In genomic region chrY:7274410-7274913, GRCh38 we compare ENCODE assay signal across 10 cellular contexts.
A peak's percentile ranks its signal among the peaks of the same experiment; 100 is the strongest.
DNase-seq lines count a peak whose midpoint lies in the region; ATAC-seq, FAIRE-seq and TF ChIP-seq lines count a peak whose summit lies in the region.
"Had no signal": no experiment of that assay in that cellular context is flagged by ENCODE, and none has a peak within 500 bp of the region (broad histone marks: within the 10 kb centered on the region; RNA-seq: fewer than 3 reads in every experiment).

No MANE protein-coding gene starts in this region.

- no peak for ATAC-seq in CD4-positive, CD25-positive, alpha-beta regulatory T cell (ENCODE audit: low read depth in 2 of 2)
- ATAC-seq in HG02610 (IDR thresholded peaks at IDR 0.05; ENCODE audit: unreplicated experiment) (peak; percentile 14), HepG2 (peak; percentile 36), GM18870 (IDR thresholded peaks at IDR 0.05; ENCODE audit: unreplicated experiment) (no peak)
- no peak for ATAC-seq in activated CD8-positive, alpha-beta T cell treated with anti-CD3 and anti-CD28 coated beads for 36 hours

- CTCF ChIA-PET in activated CD8-positive, alpha-beta T cell treated with anti-CD3 and anti-CD28 coated beads for 36 hours (lab: Charles Lee): no interaction called here
- CTCF ChIA-PET in HepG2 (lab: Yijun Ruan, JAX; ENCODE audit: low intra/inter-chr PET ratio, low total read pairs): no interaction called here

- BruUV-seq in HepG2 (replicated peaks; lab: Mats Ljungman, UMichigan): no TSS peak

- POLR2A ChIA-PET in activated CD8-positive, alpha-beta T cell treated with anti-CD3 and anti-CD28 coated beads for 36 hours (lab: Charles Lee): interaction anchor here (1.1 to 1.7 kb wide), 3 partner anchors 10 to 22 kb away, joined by 3 to 8 read pairs (median 3); no protein-coding TSS in a partner anchor
- POLR2A ChIA-PET in HepG2 (lab: Yijun Ruan, JAX): no interaction called here

- no peak for TF ChIP-seq RAD21 in HepG2 (CRISPR knock-in tag; IDR thresholded peaks at IDR 0.05)

- H4K20me1 ChIP-seq in HepG2 (ENCODE audit: insufficient read depth, low read length): peaks cover 6% of the 10 kb centered on the region; the same call in 1 of the 2 replicates

- H3K36me3 Mint-ChIP-seq in CD4-positive, CD25-positive, alpha-beta regulatory T cell: no peaks in the 10 kb centered on the region
- H3K36me3 Mint-ChIP-seq in activated CD8-positive, alpha-beta T cell treated with anti-CD3 and anti-CD28 coated beads for 36 hours (ENCODE audit: low read depth): peaks cover 21% of the 10 kb centered on the region

- H3K36me3 ChIP-seq in CD4-positive, CD25-positive, alpha-beta regulatory T cell (ENCODE audit: control insufficient read depth, insufficient read depth, low read length): no peaks in the 10 kb centered on the region
- no peaks in the 10 kb centered on the region for H3K36me3 ChIP-seq in HepG2 (replicated peaks in 1 of 2; ENCODE audit: control insufficient read depth in 1 of 2, insufficient read depth in 2 of 2, low read length in 2 of 2)

- in situ Hi-C loops in HepG2 (cut with HindIII; ENCODE audit: extremely low pct_ligation_motif_present, low pct_unique_long_range_greater_than_20kb): no loop called here

- H3K4me2 ChIP-seq in HepG2 (ENCODE audit: low read depth, low read length): peak overlapping the region; percentile 82

- TF ChIP-seq CTCF in activated CD8-positive, alpha-beta T cell treated with anti-CD3 and anti-CD28 coated beads for 36 hours (IDR thresholded peaks at IDR 0.05): no peak
- TF ChIP-seq CTCF in HepG2 (CRISPR knock-in tag; IDR thresholded peaks at IDR 0.05): no peak
- no peak for TF ChIP-seq CTCF in D721Med (IDR thresholded peaks at IDR 0.05; ENCODE audit: insufficient read depth, missing control alignments)

- no CpG with 5 or more reads among the region's 48 CpGs for WGBS in HepG2 (ENCODE audit: low lambda C conversion rate)

- H3K79me2 ChIP-seq in HepG2 (ENCODE audit: insufficient read depth, low read length): peaks cover 34% of the 10 kb centered on the region

- H2AFZ ChIP-seq in HepG2 (ENCODE audit: low read length): no peak overlapping the region

- H3K27ac ChIP-seq in CD4-positive, CD25-positive, alpha-beta regulatory T cell (ENCODE audit: insufficient read depth, low read length, poor library complexity, severe bottlenecking): peak overlapping the region; percentile 47
- H3K27ac ChIP-seq in HepG2 (ENCODE audit: extremely low read length, insufficient read depth, low read length): peak overlapping the region; percentile 71

- TF ChIP-seq EP300 in HepG2 (IDR thresholded peaks at IDR 0.05; ENCODE audit: low read depth in 2 of 2, low read length in 2 of 2): no peak
- no peak for TF ChIP-seq EP300 in HepG2 (CRISPR knock-in tag; IDR thresholded peaks at IDR 0.05; ENCODE audit: borderline replicate concordance)

- H3K9me3 Mint-ChIP-seq in CD4-positive, CD25-positive, alpha-beta regulatory T cell: no peaks in the 10 kb centered on the region
- H3K9me3 Mint-ChIP-seq in activated CD8-positive, alpha-beta T cell treated with anti-CD3 and anti-CD28 coated beads for 36 hours: no peaks in the 10 kb centered on the region
- H3K9me3 Mint-ChIP-seq: neural crest cell had no signal

- no peak overlapping the region for H3K4me3 ChIP-seq in CD4-positive, CD25-positive, alpha-beta regulatory T cell (ENCODE audit: low read depth, low read length)
- H3K4me3 ChIP-seq in HepG2 (replicated peaks in 1 of 3; ENCODE audit: insufficient read depth in 1 of 3, low read depth in 2 of 3, low read length in 3 of 3): peak overlapping the region; percentile 67 to 71 (median 70); a peak in 5 of 6 replicates

- no peak for DNase-seq in CD4-positive, CD25-positive, alpha-beta regulatory T cell
- DNase-seq in activated CD8-positive, alpha-beta T cell treated with anti-CD3 and anti-CD28 coated beads for 36 hours: peak; percentile 14
- DNase-seq in HepG2 (ENCODE audit: low spot score): peak; percentile 10
- DNase-seq in D721Med (ENCODE audit: insufficient read length, low spot score): no peak
- no peak for DNase-seq in GM19240 (ENCODE audit: insufficient read length, low spot score)
- no peak for DNase-seq in pons (ENCODE audit: low spot score)
- DNase-seq: MM.1S had no signal

- no peak for TF ChIP-seq POLR2A in HepG2 (IDR thresholded peaks at IDR 0.05; ENCODE audit: insufficient read depth in 1 of 2, low read depth in 2 of 2, low read length in 2 of 2)

- H3K9me3 ChIP-seq in CD4-positive, CD25-positive, alpha-beta regulatory T cell (ENCODE audit: control insufficient read depth in 2 of 2, low read length in 2 of 2): no peaks in the 10 kb centered on the region
- H3K9me3 ChIP-seq in HepG2 (ENCODE audit: low read length): no peaks in the 10 kb centered on the region

- H3K27me3 ChIP-seq in CD4-positive, CD25-positive, alpha-beta regulatory T cell (ENCODE audit: control insufficient read depth, insufficient read depth, low read length): no peaks in the 10 kb centered on the region
- H3K27me3 ChIP-seq in HepG2 (ENCODE audit: control insufficient read depth in 1 of 2, insufficient read depth in 2 of 2, low read length in 2 of 2): no peaks in the 10 kb centered on the region

- H3K9ac ChIP-seq in HepG2 (ENCODE audit: insufficient read depth, low read depth, low read length): peak overlapping the region; percentile 65

- H3K4me1 ChIP-seq in CD4-positive, CD25-positive, alpha-beta regulatory T cell (ENCODE audit: control insufficient read depth, insufficient read depth, low read length, poor library complexity, severe bottlenecking): peaks cover 9% of the 10 kb centered on the region
- H3K4me1 ChIP-seq in HepG2 (ENCODE audit: insufficient read depth, low read length): peaks cover 32% of the 10 kb centered on the region

- intact Hi-C loops in activated CD8-positive, alpha-beta T cell treated with anti-CD3 and anti-CD28 coated beads for 36 hours (cut with micrococcal nuclease): loop anchor here (10.0 kb wide), 1 partner anchor 50 kb away; no protein-coding TSS in a partner anchor
- intact Hi-C loops in HepG2 (cut with micrococcal nuclease; ENCODE audit: unreplicated experiment): loop anchor here (5.0 to 10.0 kb wide), 3 partner anchors 53 to 310 kb away; no protein-coding TSS in a partner anchor

- FAIRE-seq in HepG2 (lab: Jason Lieb, UNC) (no peak), D721Med (lab: Jason Lieb, UNC) (no peak)

- no peak overlapping the region for H3K27ac Mint-ChIP-seq in CD4-positive, CD25-positive, alpha-beta regulatory T cell
- H3K27ac Mint-ChIP-seq in activated CD8-positive, alpha-beta T cell treated with anti-CD3 and anti-CD28 coated beads for 36 hours: peak overlapping the region; percentile 92

- H3K4me1 Mint-ChIP-seq in CD4-positive, CD25-positive, alpha-beta regulatory T cell: peaks cover 0 to 15% (median 6%) of the 10 kb centered on the region in 4 donors
- peaks cover 26% of the 10 kb centered on the region for H3K4me1 Mint-ChIP-seq in activated CD8-positive, alpha-beta T cell treated with anti-CD3 and anti-CD28 coated beads for 36 hours (ENCODE audit: low read depth)
- H3K4me1 Mint-ChIP-seq: neural crest cell had no signal

- H3K27me3 Mint-ChIP-seq in CD4-positive, CD25-positive, alpha-beta regulatory T cell: no peaks in the 10 kb centered on the region
- no peaks in the 10 kb centered on the region for H3K27me3 Mint-ChIP-seq in activated CD8-positive, alpha-beta T cell treated with anti-CD3 and anti-CD28 coated beads for 36 hours

- H3K4me3 Mint-ChIP-seq in CD4-positive, CD25-positive, alpha-beta regulatory T cell: peak overlapping the region in 1 of 4 donors; percentile 98
- H3K4me3 Mint-ChIP-seq in activated CD8-positive, alpha-beta T cell treated with anti-CD3 and anti-CD28 coated beads for 36 hours: peak overlapping the region; percentile 94
- H3K4me3 Mint-ChIP-seq: neural crest cell had no signal

TF ChIP-seq in HepG2, 621 proteins besides CTCF, POLR2A, EP300 and RAD21 (continues in another document):
- TF ChIP-seq ISL2 (CRISPR knock-in tag; IDR thresholded peaks at IDR 0.05): 0 out of 2 replicates have a peak, but pooled peaks have one; percentile 17
- no peak for TF ChIP-seq NFKBIZ (CRISPR knock-in tag; IDR thresholded peaks at IDR 0.05)
- no peak for TF ChIP-seq HNRNPL (IDR thresholded peaks at IDR 0.05; ENCODE audit: low read depth, low read length)
- TF ChIP-seq MBNL3 (CRISPR knock-in tag; conservative IDR thresholded peaks at IDR 0.05): no peak
- no peak for TF ChIP-seq NCOA5 (CRISPR knock-in tag; IDR thresholded peaks at IDR 0.05)
- no peak for TF ChIP-seq NFKB2 (CRISPR knock-in tag; IDR thresholded peaks at IDR 0.05; ENCODE audit: borderline replicate concordance)
- no peak for TF ChIP-seq HIC2 (CRISPR knock-in tag; IDR thresholded peaks at IDR 0.05; ENCODE audit: low read depth)
- no peak for TF ChIP-seq ZNF331 (CRISPR knock-in tag; IDR thresholded peaks at IDR 0.05)
- TF ChIP-seq HINFP (CRISPR knock-in tag; IDR thresholded peaks at IDR 0.05; ENCODE audit: low read depth): no peak

Comparison
In these comparisons a context has a peak if more than half of its experiments do, and no peak if none do; other contexts are left out.
1. ATAC-seq: peak in HG02610 (single experiment) and HepG2 (single experiment); none in CD4-positive, CD25-positive, alpha-beta regulatory T cell (0 of 2), activated CD8-positive, alpha-beta T cell treated with anti-CD3 and anti-CD28 coated beads for 36 hours (single experiment) and GM18870 (single experiment).
2. DNase-seq: peak in activated CD8-positive, alpha-beta T cell treated with anti-CD3 and anti-CD28 coated beads for 36 hours (single experiment) and HepG2 (single experiment); none in CD4-positive, CD25-positive, alpha-beta regulatory T cell (0 of 3), D721Med (single experiment), GM19240 (single experiment) and pons (single experiment).